Comparison of ENCODE assay signal across 28 cellular contexts in the genomic region with DNA sequence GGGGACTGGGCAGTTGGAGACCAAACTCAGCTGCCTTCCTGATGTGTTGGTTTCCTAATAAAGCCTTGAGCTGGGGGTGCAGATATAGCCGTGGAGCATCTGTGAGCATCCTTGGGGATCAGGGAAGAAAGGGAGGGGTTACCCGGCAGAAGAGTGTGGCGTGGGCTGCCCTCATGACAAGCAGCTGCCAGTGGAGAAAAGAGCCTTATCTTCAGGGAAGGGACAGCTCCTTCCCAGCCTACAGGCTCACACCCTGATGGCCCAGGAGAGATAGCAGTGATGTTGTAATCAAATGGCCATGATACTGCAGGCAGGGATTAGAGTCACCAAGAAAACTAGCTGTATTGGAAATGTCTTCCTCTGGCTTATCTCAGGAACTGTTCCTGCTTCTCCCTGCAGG. TPM values are rescaled to one million over a fixed set of nuclear protein-coding genes. Genes with fewer than 3 reads are reported as not detected.
DNase-seq lines count a peak whose midpoint lies in the region; TF ChIP-seq lines count a peak whose summit lies in the region.
"Had no signal": no experiment of that assay in that cellular context is flagged by ENCODE, and none has a peak within 500 bp of the region (broad histone marks: within the 10 kb centered on the region; RNA-seq: fewer than 3 reads in every experiment).

No MANE protein-coding gene starts in this region.

- TF ChIP-seq CTCF in adrenal gland (IDR thresholded peaks at IDR 0.05) (peak in 2 of 6 experiments; percentile 12 to 17), hepatocyte (IDR thresholded peaks at IDR 0.05; ENCODE audit: poor library complexity) (no peak), endothelial cell (IDR thresholded peaks at IDR 0.05; ENCODE audit: unreplicated experiment) (no peak)

- no peak overlapping the region for H3K27ac Mint-ChIP-seq in endothelial cell (ENCODE audit: unreplicated experiment)
- H3K27ac Mint-ChIP-seq: activated CD4-positive, alpha-beta T cell treated with anti-CD3 and anti-CD28 coated beads, Interleukin-2, amount 10 ng/mL, durations not matched to agents 24 days and 14 days; CD4-positive, alpha-beta memory T cell; HFFc6; memory B cell; natural killer cell; T-helper 1 cell treated with Interleukin-12 subunit alpha and Interleukin-12 subunit beta and Interleukin-4 antibody, amounts not matched to agents 30 μg/mL and 1 μg/mL, for 36 hours had no signal

- no peaks in the 10 kb centered on the region for H3K9me3 ChIP-seq in adrenal gland (replicated peaks in 1 of 3)
- no peaks in the 10 kb centered on the region for H3K9me3 ChIP-seq in hepatocyte (ENCODE audit: low read depth)
- H3K9me3 ChIP-seq in GM23248 (ENCODE audit: low read depth) = no peaks in the 10 kb centered on the region
- H3K9me3 ChIP-seq: Peyer's patch, SJSA1, tibial artery had no signal

- H3K79me2 ChIP-seq in hepatocyte = no peaks in the 10 kb centered on the region
- H3K79me2 ChIP-seq in GM23248 (ENCODE audit: insufficient read depth) = peaks cover 97% of the 10 kb centered on the region

- H3K4me1 ChIP-seq in adrenal gland (replicated peaks in 1 of 2) (peaks cover 0 to 10% of the 10 kb centered on the region in 2 donors), hepatocyte (ENCODE audit: insufficient read depth) (peaks cover 3% of the 10 kb centered on the region), GM23248 (ENCODE audit: insufficient read depth) (peaks cover 4% of the 10 kb centered on the region; the same call in 1 of the 2 replicates)
- H3K4me1 ChIP-seq: Peyer's patch, SJSA1, tibial artery had no signal

- 0 out of 2 replicates have a peak, but pooled peaks cover 4% of the 10 kb centered on the region for H3F3A ChIP-seq in GM23248 (ENCODE audit: insufficient read depth)

- intact Hi-C loops in adrenal gland (cut with DNase I) = no loop called here

- H3K4me1 Mint-ChIP-seq in endothelial cell (ENCODE audit: unreplicated experiment) = no peaks in the 10 kb centered on the region
- H3K4me1 Mint-ChIP-seq: activated CD4-positive, alpha-beta T cell treated with anti-CD3 and anti-CD28 coated beads, Interleukin-2, amount 10 ng/mL, durations not matched to agents 24 days and 14 days; CD4-positive, alpha-beta memory T cell; memory B cell; natural killer cell had no signal

- no peaks in the 10 kb centered on the region for H3K9me3 Mint-ChIP-seq in endothelial cell (ENCODE audit: unreplicated experiment)
- H3K9me3 Mint-ChIP-seq: activated CD4-positive, alpha-beta T cell treated with anti-CD3 and anti-CD28 coated beads, Interleukin-2, amount 10 ng/mL, durations not matched to agents 24 days and 14 days; activated T-cell treated with anti-CD3 and anti-CD28 coated beads, Interleukin-2, amount 50 U/mL, for 4 hours; CD4-positive, alpha-beta memory T cell; HFFc6; natural killer cell; T-helper 1 cell treated with Interleukin-12 subunit alpha and Interleukin-12 subunit beta and Interleukin-4 antibody, amounts not matched to agents 30 μg/mL and 1 μg/mL, for 36 hours had no signal

- H3K4me2 ChIP-seq in hepatocyte (no peak overlapping the region), GM23248 (ENCODE audit: unreplicated experiment) (no peak overlapping the region)

- H3K9me2 ChIP-seq in hepatocyte (replicated peaks; ENCODE audit: insufficient read depth) (no peaks in the 10 kb centered on the region), GM23248 (ENCODE audit: insufficient read depth) (no peaks in the 10 kb centered on the region)

- H4K20me1 ChIP-seq in hepatocyte (ENCODE audit: insufficient read depth, poor library complexity, severe bottlenecking) = no peaks in the 10 kb centered on the region
- peaks cover 9% of the 10 kb centered on the region; the same call in 1 of the 2 replicates for H4K20me1 ChIP-seq in GM23248 (ENCODE audit: insufficient read depth)

- no peaks in the 10 kb centered on the region for H3K36me3 Mint-ChIP-seq in endothelial cell (ENCODE audit: low read depth, unreplicated experiment)
- H3K36me3 Mint-ChIP-seq: CD4-positive, alpha-beta memory T cell; natural killer cell had no signal

- H3K9ac ChIP-seq in GM23248 = no peak overlapping the region

- WGBS in adrenal gland, 4 donors = 35 to 65% (median 50%) methylated on average over 3 of the region's 3 CpGs
- 59% methylated on average over 3 of the region's 3 CpGs for WGBS in hepatocyte (ENCODE audit: low lambda C conversion rate, missing lambda C conversion rate)
- WGBS in GM23248 (ENCODE audit: low coverage in 1 of 2, low lambda C conversion rate in 2 of 2, missing lambda C conversion rate in 2 of 2), 2 experiments = 91 to 98% methylated on average over 3 of the region's 3 CpGs

- H3K27me3 ChIP-seq in adrenal gland (no peaks in the 10 kb centered on the region), hepatocyte (no peaks in the 10 kb centered on the region), GM23248 (replicated peaks; ENCODE audit: insufficient read depth) (no peaks in the 10 kb centered on the region)
- H3K27me3 ChIP-seq: cardiac muscle cell, Peyer's patch, tibial artery had no signal

- DNase-seq in DMS53 (lab: John Stamatoyannopoulos, UW) (peak; percentile 24), DMS53 treated with DMSO at 0.1 percent for 48 hours (lab: John Stamatoyannopoulos, UW; ENCODE audit: unreplicated experiment) (no peak), adrenal gland (peak in 4 of 7 donors; percentile 27 to 49 (median 40)), hepatocyte (ENCODE audit: low spot score) (peak; percentile 53), GM23248 (no peak), dedifferentiated amniotic fluid mesenchymal stem cell (ENCODE audit: extremely low spot score) (no peak), endothelial cell (ENCODE audit: low spot score) (no peak)
- DNase-seq: activated CD4-positive, alpha-beta T cell treated with anti-CD3 and anti-CD28 coated beads, Interleukin-2, amount 10 ng/mL, durations not matched to agents 24 days and 14 days; activated naive CD4-positive, alpha-beta T cell; activated T-cell treated with anti-CD3 and anti-CD28 coated beads, Interleukin-2, amount 50 U/mL, for 4 hours; CD4-positive, alpha-beta memory T cell; DMS153; GF-D8; HFFc6; natural killer cell; NCI-H146; NCI-H524 treated with DMSO at 0.1 percent for 48 hours; Peyer's patch; stimulated activated naive CD8-positive, alpha-beta T cell treated with anti-CD3 and anti-CD28 coated beads, Interleukin-15, Interleukin-2, amounts not matched to agents 100 U/mL and 50 U/mL, for 24 hours; tibial artery had no signal

- H2AFZ ChIP-seq in hepatocyte (no peak overlapping the region), GM23248 (no peak overlapping the region)

- H3K36me3 ChIP-seq in adrenal gland (replicated peaks in 1 of 2) (no peaks in the 10 kb centered on the region), hepatocyte (replicated peaks; ENCODE audit: insufficient read depth, low read depth) (no peaks in the 10 kb centered on the region), GM23248 (ENCODE audit: low read depth) (no peaks in the 10 kb centered on the region)
- H3K36me3 ChIP-seq: cardiac muscle cell, Peyer's patch, SJSA1, tibial artery had no signal

- no peak overlapping the region for H3K4me3 Mint-ChIP-seq in endothelial cell (ENCODE audit: unreplicated experiment)
- H3K4me3 Mint-ChIP-seq: activated CD4-positive, alpha-beta T cell treated with anti-CD3 and anti-CD28 coated beads, Interleukin-2, amount 10 ng/mL, durations not matched to agents 24 days and 14 days; activated T-cell treated with anti-CD3 and anti-CD28 coated beads, Interleukin-2, amount 50 U/mL, for 4 hours; CD4-positive, alpha-beta memory T cell; HFFc6; memory B cell; natural killer cell; T-helper 1 cell treated with Interleukin-12 subunit alpha and Interleukin-12 subunit beta and Interleukin-4 antibody, amounts not matched to agents 30 μg/mL and 1 μg/mL, for 36 hours had no signal

- H3K4me3 ChIP-seq in adrenal gland (no peak overlapping the region), hepatocyte (no peak overlapping the region), GM23248 (no peak overlapping the region)
- H3K4me3 ChIP-seq: cardiac muscle cell, Peyer's patch, SJSA1, tibial artery had no signal

- H3K27me3 Mint-ChIP-seq in endothelial cell (ENCODE audit: unreplicated experiment) = peaks cover 2% of the 10 kb centered on the region

- H3K27ac ChIP-seq in adrenal gland = peak overlapping the region in 1 of 5 donors; percentile 20
- no peak overlapping the region for H3K27ac ChIP-seq in hepatocyte
- peak overlapping the region; percentile 83 for H3K27ac ChIP-seq in temporal lobe (ENCODE audit: low read depth, low read length)
- H3K27ac ChIP-seq in GM23248 = no peak overlapping the region
- H3K27ac ChIP-seq: 22Rv1, cardiac muscle cell, Peyer's patch, SJSA1, tibial artery, VCaP had no signal

- TF ChIP-seq POLR2A in adrenal gland (IDR thresholded peaks at IDR 0.05) = no peak

- in situ Hi-C loops in GM23248 (cut with MboI) = no loop called here

RNA-seq across cellular contexts. Expression of gene NFASC, which starts 10.8 kb away (rescaled TPM):
- total RNA-seq in adrenal gland (10 to 100 TPM; 31.2 to 76.7 (median 49.5) TPM), hepatocyte (1.0 and 2.2 TPM in 2 replicates), temporal lobe (35.2 TPM), endothelial cell (ENCODE audit: unreplicated experiment) (3.8 TPM)
- polyA plus RNA-seq in adrenal gland (10 to 100 TPM; 15.0 to 56.2 (median 24.6) TPM), hepatocyte (0.75 and 1.7 TPM in 2 replicates), GM23248 (2016; fragmentation: Nextera tagmentation; extraction: Ambion mirVana) (44.5 and 46.3 TPM in 2 replicates)
- 54.7 and 55.4 TPM in 2 replicates for total RNA-seq in GM23248 (2014; rRNA removed; shearing (Covaris generic))
- total RNA-seq: CD4-positive, alpha-beta memory T cell; osteocyte had no signal
- polyA plus RNA-seq: cardiac muscle cell; CD4-positive, alpha-beta memory T cell had no signal

Comparison
In these comparisons a context has a peak if more than half of its experiments do, and no peak if none do; other contexts are left out.
1. DNase-seq: peak in DMS53 (single experiment), adrenal gland (4 of 7) and hepatocyte (single experiment); none in DMS53 treated with DMSO at 0.1 percent for 48 hours (single experiment), GM23248 (single experiment), dedifferentiated amniotic fluid mesenchymal stem cell (single experiment) and endothelial cell (single experiment).